20 cellular contexts compared by ENCODE assay signal in genomic region chr2:21276163-21276562, GRCh38.
A peak's percentile ranks its signal among the peaks of the same experiment; 100 is the strongest.
DNase-seq lines count a peak whose midpoint lies in the region; ATAC-seq and TF ChIP-seq lines count a peak whose summit lies in the region.
"Had no signal": no experiment of that assay in that cellular context is flagged by ENCODE, and none has a peak within 500 bp of the region (broad histone marks: within the 10 kb centered on the region; RNA-seq: fewer than 3 reads in every experiment).

No MANE protein-coding gene starts in this region.

- no peak overlapping the region for H3K9ac ChIP-seq in BLaER1
- 0 out of 22 replicates have a peak overlapping the region, but pooled peaks of 2 of the 11 experiments have one; percentile 16 to 20 for H3K9ac ChIP-seq in BLaER1 treated with 17β-estradiol and CSF1 and Interleukin-3, amounts not matched to agents 10 nM and 100 nM
- H3K9ac ChIP-seq: SK-N-SH had no signal

- H4K20me1 ChIP-seq in BLaER1, result no peaks in the 10 kb centered on the region
- H4K20me1 ChIP-seq in BLaER1 treated with 17β-estradiol and CSF1 and Interleukin-3, amounts not matched to agents 10 nM and 100 nM, result no peaks in the 10 kb centered on the region

- no peaks in the 10 kb centered on the region for H3K27me3 ChIP-seq in BLaER1
- no peaks in the 10 kb centered on the region for H3K27me3 ChIP-seq in BLaER1 treated with 17β-estradiol and CSF1 and Interleukin-3, amounts not matched to agents 10 nM and 100 nM

- intact Hi-C loops in mucosa of descending colon (cut with DNase I, micrococcal nuclease), result no loop called here

- H3K9me3 ChIP-seq in BLaER1 (no peaks in the 10 kb centered on the region), mucosa of descending colon (no peaks in the 10 kb centered on the region)
- H3K9me3 ChIP-seq in BLaER1 treated with 17β-estradiol and CSF1 and Interleukin-3, amounts not matched to agents 10 nM and 100 nM (replicated peaks in 1 of 11), result no peaks in the 10 kb centered on the region
- H3K9me3 ChIP-seq: HAP-1, SK-N-SH had no signal

- H3K4me3 ChIP-seq in BLaER1 (no peak overlapping the region), mucosa of descending colon (no peak overlapping the region)
- H3K4me3 ChIP-seq in BLaER1 treated with 17β-estradiol and CSF1 and Interleukin-3, amounts not matched to agents 10 nM and 100 nM, result no peak overlapping the region
- H3K4me3 ChIP-seq: GM12878, HAP-1 had no signal

- ATAC-seq in mucosa of descending colon (peak; percentile 55), GM21447 (IDR thresholded peaks at IDR 0.05; ENCODE audit: unreplicated experiment) (no peak)
- ATAC-seq: GM12878 had no signal

- peak overlapping the region; percentile 83 for H3K4me2 ChIP-seq in BLaER1
- peak overlapping the region; percentile 53 to 85 (median 75) for H3K4me2 ChIP-seq in BLaER1 treated with 17β-estradiol and CSF1 and Interleukin-3, amounts not matched to agents 10 nM and 100 nM
- H3K4me2 ChIP-seq: SK-N-SH had no signal

- no peak overlapping the region for H3K27ac ChIP-seq in BLaER1
- no peak overlapping the region for H3K27ac ChIP-seq in BLaER1 treated with 17β-estradiol and CSF1 and Interleukin-3, amounts not matched to agents 10 nM and 100 nM
- H3K27ac ChIP-seq: RWPE1 had no signal

- DNase-seq in NCI-H345 (lab: John Stamatoyannopoulos, UW) (peak; percentile 88), mucosa of descending colon (peak; percentile 58 to 72 (median 62)), DMS114 treated with DMSO at 0.1 percent for 48 hours (lab: John Stamatoyannopoulos, UW; ENCODE audit: unreplicated experiment) (no peak), DMS53 (lab: John Stamatoyannopoulos, UW) (no peak)
- DNase-seq: Calu3, GOT3, NCI-H1048, NCI-H2029 treated with DMSO at 0.1 percent for 48 hours, NCI-H446, NCI-H524 treated with DMSO at 0.1 percent for 48 hours, SHP77 treated with DMSO at 0.1 percent for 48 hours, SK-N-SH, SW 1271, T-helper 9 cell had no signal

- H3K36me3 ChIP-seq in BLaER1 (no peaks in the 10 kb centered on the region), mucosa of descending colon (ENCODE audit: low read depth) (no peaks in the 10 kb centered on the region)
- H3K36me3 ChIP-seq in BLaER1 treated with 17β-estradiol and CSF1 and Interleukin-3, amounts not matched to agents 10 nM and 100 nM, result no peaks in the 10 kb centered on the region
- H3K36me3 ChIP-seq: HAP-1 had no signal

- no peak for TF ChIP-seq CTCF in mucosa of descending colon (IDR thresholded peaks at IDR 0.05)

- H3K4me1 ChIP-seq in BLaER1, result peaks cover 34% of the 10 kb centered on the region
- H3K4me1 ChIP-seq in BLaER1 treated with 17β-estradiol and CSF1 and Interleukin-3, amounts not matched to agents 10 nM and 100 nM, result peaks cover 8 to 38% (median 32%) of the 10 kb centered on the region in 10 experiments
- H3K4me1 ChIP-seq in mucosa of descending colon (ENCODE audit: low read depth), result peaks cover 9% of the 10 kb centered on the region
- H3K4me1 ChIP-seq: HAP-1 had no signal

Comparison
In these comparisons a context has a peak if more than half of its experiments do, and no peak if none do; other contexts are left out.
1. DNase-seq: peak in NCI-H345 (single experiment) and mucosa of descending colon (3 of 3); none in DMS114 treated with DMSO at 0.1 percent for 48 hours (single experiment) and DMS53 (single experiment).